ENCODE assay signal across 8 cellular contexts in the genomic region with DNA sequence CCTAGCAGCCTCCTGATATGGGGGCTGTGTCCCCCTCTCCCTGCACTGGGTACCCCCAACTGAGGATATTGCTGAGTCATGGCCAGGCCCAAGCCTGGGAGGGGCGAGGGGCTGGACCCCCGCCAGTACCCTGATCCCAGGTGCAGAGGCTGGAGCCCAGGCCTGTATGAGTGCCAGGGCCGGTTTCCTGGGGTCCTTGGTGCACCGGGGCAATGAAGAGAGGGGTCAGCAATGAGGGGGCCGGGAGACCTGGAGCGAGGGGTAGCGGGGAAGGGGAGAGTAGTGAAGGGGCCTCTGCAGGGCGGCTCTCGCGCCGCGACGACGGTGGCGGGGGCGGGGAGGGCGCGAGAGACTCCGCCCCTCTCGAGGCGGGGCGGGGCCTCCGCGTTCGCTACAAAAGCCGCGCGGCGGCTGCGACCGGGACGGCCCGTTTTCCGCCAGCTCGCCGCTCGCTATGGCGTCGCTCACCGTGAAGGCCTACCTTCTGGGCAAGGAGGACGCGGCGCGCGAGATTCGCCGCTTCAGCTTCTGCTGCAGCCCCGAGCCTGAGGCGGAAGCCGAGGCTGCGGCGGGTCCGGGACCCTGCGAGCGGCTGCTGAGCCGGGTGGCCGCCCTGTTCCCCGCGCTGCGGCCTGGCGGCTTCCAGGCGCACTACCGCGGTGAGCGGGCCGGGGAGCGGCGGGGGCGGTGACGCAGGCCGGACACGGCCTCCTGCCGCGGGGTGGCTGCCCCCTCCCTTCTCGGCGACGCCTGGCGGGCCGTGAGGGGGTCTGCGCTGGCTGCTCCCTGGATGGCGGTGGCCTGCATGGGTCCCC. TPM values are rescaled to one million over a fixed set of nuclear protein-coding genes. Genes with fewer than 3 reads are reported as not detected.
DNase-seq lines count a peak whose midpoint lies in the region; ATAC-seq and TF ChIP-seq lines count a peak whose summit lies in the region.

A gene (plus strand): TSS at position 423 of the 815 bp plus-strand sequence. CDS start 32 bp downstream, at position 455.

- TF ChIP-seq CTCF in VCaP (conservative IDR thresholded peaks at IDR 0.05): no peak
- TF ChIP-seq CTCF in breast epithelium (IDR thresholded peaks at IDR 0.05): no peak

- DNase-seq in NCI-H1417 (lab: John Stamatoyannopoulos, UW): peak; percentile 74 to 86 (median 77)
- DNase-seq in NCI-H1417 treated with DMSO at 0.1 percent for 48 hours (lab: John Stamatoyannopoulos, UW): no peak
- DNase-seq in NCI-H128 (lab: John Stamatoyannopoulos, UW; ENCODE audit: unreplicated experiment): peak; percentile 33
- DNase-seq in breast epithelium (ENCODE audit: low spot score in 2 of 2): peak; percentile 75 to 78

- H3K4me1 ChIP-seq in breast epithelium (peaks cover 19 to 24% of the 10 kb centered on the region in 2 donors), iPS-20b (ENCODE audit: insufficient read depth, low read length) (peaks cover 21% of the 10 kb centered on the region), skeletal muscle satellite cell (ENCODE audit: control insufficient read depth, insufficient read depth, low read length) (peaks cover 62% of the 10 kb centered on the region)

- ATAC-seq in HG02623 (IDR thresholded peaks at IDR 0.05; ENCODE audit: unreplicated experiment): peak; percentile 30

- intact Hi-C loops in breast epithelium (cut with DNase I; ENCODE audit: low total_unique reads): no loop called here

- peak within 1 kb of the TSS; percentile 94 to 100 (median 100) for H3K4me3 ChIP-seq in breast epithelium
- H3K4me3 ChIP-seq in iPS-20b (ENCODE audit: low read length): peak within 1 kb of the TSS; percentile 85
- peak within 1 kb of the TSS; percentile 76 for H3K4me3 ChIP-seq in skeletal muscle satellite cell (ENCODE audit: low read length)

- H3K27ac ChIP-seq in VCaP (peak within 1 kb of the TSS; percentile 100), breast epithelium (peak within 1 kb of the TSS; percentile 99 to 100), iPS-20b (ENCODE audit: low read length) (peak within 1 kb of the TSS; percentile 3)

- H3K9ac ChIP-seq in iPS-20b (ENCODE audit: low read depth, low read length): peak within 1 kb of the TSS; percentile 82
- peak within 1 kb of the TSS; percentile 96 for H3K9ac ChIP-seq in skeletal muscle satellite cell (ENCODE audit: low read depth, low read length)

- H3K9me3 ChIP-seq in breast epithelium (no peaks in the 10 kb centered on the region), iPS-20b (ENCODE audit: insufficient read depth, low read depth, low read length) (no peaks in the 10 kb centered on the region), skeletal muscle satellite cell (replicated peaks; ENCODE audit: low read length) (no peaks in the 10 kb centered on the region)

- H3K27me3 ChIP-seq in breast epithelium (no peaks in the 10 kb centered on the region), iPS-20b (ENCODE audit: insufficient read depth, low read length) (peaks cover 32% of the 10 kb centered on the region; the same call in 1 of the 2 replicates), skeletal muscle satellite cell (ENCODE audit: control insufficient read depth, insufficient read depth, low read length) (no peaks in the 10 kb centered on the region)

- H3K36me3 ChIP-seq in breast epithelium (peaks cover 18% of the 10 kb centered on the region), iPS-20b (ENCODE audit: insufficient read depth, low read depth, low read length) (peaks cover 29% of the 10 kb centered on the region), skeletal muscle satellite cell (ENCODE audit: insufficient read depth, low read length) (peaks cover 37% of the 10 kb centered on the region)

- H3K4me2 ChIP-seq in skeletal muscle satellite cell (ENCODE audit: low read length): peak within 1 kb of the TSS; percentile 87

- peak; percentile 95 for TF ChIP-seq POLR2A in breast epithelium (IDR thresholded peaks at IDR 0.05)

RNA-seq across cellular contexts. Expression of the gene that starts here (rescaled TPM):
- total RNA-seq in breast epithelium: 100 to 1,000 TPM; 407 to 695 (median 462) TPM
- 416 and 1,062 TPM in 2 replicates for total RNA-seq in skeletal muscle satellite cell (2012; rRNA removed)

Comparison
In these comparisons a context has a peak if more than half of its experiments do, and no peak if none do; other contexts are left out.
1. H3K27ac ChIP-seq: peak in every context shown above with its lines; median percentile 100 in VCaP; 100 in breast epithelium; 3 in iPS-20b.